33 cellular contexts compared by ENCODE assay signal in genomic region chr10:102665904-102666509, GRCh38. TPM values are rescaled to one million over a fixed set of nuclear protein-coding genes. Genes with fewer than 3 reads are reported as not detected.
A peak's percentile ranks its signal among the peaks of the same experiment; 100 is the strongest.
DNase-seq lines count a peak whose midpoint lies in the region; ATAC-seq and TF ChIP-seq lines count a peak whose summit lies in the region.
"Had no signal": no experiment of that assay in that cellular context is flagged by ENCODE, and none has a peak within 500 bp of the region (broad histone marks: within the 10 kb centered on the region; RNA-seq: fewer than 3 reads in every experiment).

No MANE protein-coding gene starts in this region.

- no peaks in the 10 kb centered on the region for H3K36me3 Mint-ChIP-seq in activated CD8-positive, alpha-beta memory T cell treated with anti-CD3 and anti-CD28 coated beads, Interleukin-2, amount 10 ng/mL, durations not matched to agents 7 days and 5 days
- H3K36me3 Mint-ChIP-seq: activated naive CD8-positive, alpha-beta T cell; CD8-positive, alpha-beta memory T cell had no signal

- H3K36me3 ChIP-seq in parathyroid adenoma (ENCODE audit: control insufficient read depth, insufficient read depth, low read length), result no peaks in the 10 kb centered on the region
- H3K36me3 ChIP-seq: BE2C, HAP-1, left ventricle myocardium inferior, thoracic aorta, uterus had no signal

- in situ Hi-C loops in ACHN (cut with HindIII; ENCODE audit: low pct_ligation_motif_present, low pct_unique_long_range_greater_than_20kb, low sequenced_read_pairs), result no loop called here

- H3K27me3 Mint-ChIP-seq in activated CD8-positive, alpha-beta memory T cell treated with anti-CD3 and anti-CD28 coated beads, Interleukin-2, amount 10 ng/mL, durations not matched to agents 7 days and 5 days, result no peaks in the 10 kb centered on the region
- H3K27me3 Mint-ChIP-seq: activated naive CD8-positive, alpha-beta T cell; CD8-positive, alpha-beta memory T cell; naive thymus-derived CD4-positive, alpha-beta T cell; stimulated activated naive CD8-positive, alpha-beta T cell treated with anti-CD3 and anti-CD28 coated beads, Interleukin-15, amount 100 ng/mL, for 72 hours had no signal

- H3K4me3 Mint-ChIP-seq in activated CD8-positive, alpha-beta memory T cell treated with anti-CD3 and anti-CD28 coated beads, Interleukin-2, amount 10 ng/mL, durations not matched to agents 7 days and 5 days, result no peak overlapping the region
- H3K4me3 Mint-ChIP-seq: activated naive CD8-positive, alpha-beta T cell; CD8-positive, alpha-beta memory T cell; naive thymus-derived CD4-positive, alpha-beta T cell; stimulated activated naive CD8-positive, alpha-beta T cell treated with anti-CD3 and anti-CD28 coated beads, Interleukin-15, amount 100 ng/mL, for 72 hours; T-helper 2 cell treated with Interferon-gamma antibody and Interleukin-4, amounts not matched to agents 5 μg/mL and 100 μg/mL, for 36 hours had no signal

- peaks cover 13% of the 10 kb centered on the region for H3K4me1 ChIP-seq in parathyroid adenoma
- H3K4me1 ChIP-seq: HAP-1 had no signal

- H3K9me3 ChIP-seq in parathyroid adenoma (ENCODE audit: control insufficient read depth, low read length), result no peaks in the 10 kb centered on the region
- H3K9me3 ChIP-seq: BE2C, HAP-1, left ventricle myocardium inferior, thoracic aorta, uterus had no signal

- H3K4me2 ChIP-seq in parathyroid adenoma (ENCODE audit: low read length), result no peak overlapping the region
- H3K4me2 ChIP-seq: PC-9, smooth muscle cell had no signal

- no peak for TF ChIP-seq CTCF in parathyroid adenoma (IDR thresholded peaks at IDR 0.05)

- peaks cover 21% of the 10 kb centered on the region for H3K4me1 Mint-ChIP-seq in activated CD8-positive, alpha-beta memory T cell treated with anti-CD3 and anti-CD28 coated beads, Interleukin-2, amount 10 ng/mL, durations not matched to agents 7 days and 5 days

- H3K4me3 ChIP-seq in parathyroid adenoma (ENCODE audit: low read depth, low read length), result no peak overlapping the region
- H3K4me3 ChIP-seq: GM12878, HAP-1, left ventricle myocardium inferior, PC-9, smooth muscle cell, thoracic aorta, uterus had no signal

- DNase-seq in ACHN (peak; percentile 86), RPMI7951 (ENCODE audit: low read depth) (peak; percentile 15), kidney glomerular epithelial cell (lab: John Stamatoyannopoulos, UW) (peak; percentile 69)
- DNase-seq in activated CD8-positive, alpha-beta memory T cell treated with anti-CD3 and anti-CD28 coated beads, Interleukin-2, amount 10 ng/mL, durations not matched to agents 7 days and 5 days, result no peak
- DNase-seq: activated T-cell treated with anti-CD3 and anti-CD28 coated beads for 4 hours; anterior cingulate cortex; BE2C; CD8-positive, alpha-beta memory T cell; hypothalamus; Karpas-422; left ventricle myocardium inferior; naive thymus-derived CD4-positive, alpha-beta T cell; NCI-H1417; NCI-H2081; NCI-H226; NCI-H526 treated with DMSO at 0.1 percent for 48 hours; PC-9; retina; SIG-M5; stimulated activated CD4-positive, alpha-beta T cell treated with anti-CD3 and anti-CD28 coated beads, Interleukin-2, amount 100 ng/mL, for 24 hours; stimulated activated CD8-positive, alpha-beta memory T cell treated with anti-CD3 and anti-CD28 coated beads, Interleukin-4, amount 100 ng/mL, for 48 hours; stimulated activated naive CD8-positive, alpha-beta T cell treated with anti-CD3 and anti-CD28 coated beads, Interleukin-15, amount 100 ng/mL, for 72 hours; uterus had no signal

- H3K27ac Mint-ChIP-seq in activated CD8-positive, alpha-beta memory T cell treated with anti-CD3 and anti-CD28 coated beads, Interleukin-2, amount 10 ng/mL, durations not matched to agents 7 days and 5 days, result no peak overlapping the region
- H3K27ac Mint-ChIP-seq: activated naive CD8-positive, alpha-beta T cell; T-helper 2 cell treated with Interferon-gamma antibody and Interleukin-4, amounts not matched to agents 5 μg/mL and 100 μg/mL, for 36 hours had no signal

- ATAC-seq in HG02623 (IDR thresholded peaks at IDR 0.05; ENCODE audit: unreplicated experiment) (no peak), HG02870 (IDR thresholded peaks at IDR 0.05; ENCODE audit: unreplicated experiment) (no peak), GM19351 (IDR thresholded peaks at IDR 0.05; ENCODE audit: unreplicated experiment) (no peak)
- ATAC-seq in activated CD8-positive, alpha-beta memory T cell treated with anti-CD3 and anti-CD28 coated beads, Interleukin-2, amount 10 ng/mL, durations not matched to agents 7 days and 5 days, result no peak
- ATAC-seq: GM12878; naive thymus-derived CD4-positive, alpha-beta T cell; stimulated activated naive CD8-positive, alpha-beta T cell treated with anti-CD3 and anti-CD28 coated beads, Interleukin-15, amount 100 ng/mL, for 72 hours had no signal

- H3K9me3 Mint-ChIP-seq in activated CD8-positive, alpha-beta memory T cell treated with anti-CD3 and anti-CD28 coated beads, Interleukin-2, amount 10 ng/mL, durations not matched to agents 7 days and 5 days (ENCODE audit: low read depth), result no peaks in the 10 kb centered on the region
- H3K9me3 Mint-ChIP-seq: CD8-positive, alpha-beta memory T cell; stimulated activated naive CD8-positive, alpha-beta T cell treated with anti-CD3 and anti-CD28 coated beads, Interleukin-15, amount 100 ng/mL, for 72 hours; T-helper 2 cell treated with Interferon-gamma antibody and Interleukin-4, amounts not matched to agents 5 μg/mL and 100 μg/mL, for 36 hours had no signal

- peak overlapping the region; percentile 7 for H2AFZ ChIP-seq in parathyroid adenoma
- H2AFZ ChIP-seq: PC-9 had no signal

- no peak overlapping the region for H3K27ac ChIP-seq in parathyroid adenoma
- H3K27ac ChIP-seq: left ventricle myocardium inferior, PC-9, thoracic aorta, uterus had no signal

- CTCF ChIA-PET in activated CD8-positive, alpha-beta memory T cell treated with anti-CD3 and anti-CD28 coated beads, Interleukin-2, amount 10 ng/mL, durations not matched to agents 7 days and 5 days (lab: Charles Lee), result interaction anchor here (1.1 kb wide), 1 partner anchor 47 kb away, joined by 3 read pairs; no protein-coding TSS in a partner anchor

- no peak overlapping the region for H3K9ac ChIP-seq in parathyroid adenoma

- no peaks in the 10 kb centered on the region for H3K79me2 ChIP-seq in parathyroid adenoma

- H3K27me3 ChIP-seq in parathyroid adenoma (ENCODE audit: control insufficient read depth, insufficient read depth, low read length), result no peaks in the 10 kb centered on the region
- H3K27me3 ChIP-seq: BE2C, uterus had no signal

RNA-seq across cellular contexts. Expression of gene TRIM8, which starts 21.7 kb away (rescaled TPM):
- 39.3 and 52.8 TPM in 2 replicates for total RNA-seq in RPMI7951 (2014; rRNA removed; shearing (Covaris generic))
- total RNA-seq in activated CD8-positive, alpha-beta memory T cell treated with anti-CD3 and anti-CD28 coated beads, Interleukin-2, amount 10 ng/mL, durations not matched to agents 7 days and 5 days, result 10 to 100 TPM; 58.7 to 86.9 TPM

RNA-seq across cellular contexts. Expression of gene ARL3, which starts 48.2 kb away (rescaled TPM):
- total RNA-seq in RPMI7951 (2014; rRNA removed; shearing (Covaris generic)), result 11.1 and 12.3 TPM in 2 replicates
- total RNA-seq in activated CD8-positive, alpha-beta memory T cell treated with anti-CD3 and anti-CD28 coated beads, Interleukin-2, amount 10 ng/mL, durations not matched to agents 7 days and 5 days, result 1 to 10 TPM; 7.2 to 9.7 TPM

RNA-seq across cellular contexts. Expression of gene SFXN2, which starts 48.4 kb away (rescaled TPM):
- total RNA-seq in RPMI7951 (2014; rRNA removed; shearing (Covaris generic)), result 1.4 and 1.8 TPM in 2 replicates
- 10 to 100 TPM; 22.1 to 30.1 TPM for total RNA-seq in activated CD8-positive, alpha-beta memory T cell treated with anti-CD3 and anti-CD28 coated beads, Interleukin-2, amount 10 ng/mL, durations not matched to agents 7 days and 5 days
